In the genomic region with DNA sequence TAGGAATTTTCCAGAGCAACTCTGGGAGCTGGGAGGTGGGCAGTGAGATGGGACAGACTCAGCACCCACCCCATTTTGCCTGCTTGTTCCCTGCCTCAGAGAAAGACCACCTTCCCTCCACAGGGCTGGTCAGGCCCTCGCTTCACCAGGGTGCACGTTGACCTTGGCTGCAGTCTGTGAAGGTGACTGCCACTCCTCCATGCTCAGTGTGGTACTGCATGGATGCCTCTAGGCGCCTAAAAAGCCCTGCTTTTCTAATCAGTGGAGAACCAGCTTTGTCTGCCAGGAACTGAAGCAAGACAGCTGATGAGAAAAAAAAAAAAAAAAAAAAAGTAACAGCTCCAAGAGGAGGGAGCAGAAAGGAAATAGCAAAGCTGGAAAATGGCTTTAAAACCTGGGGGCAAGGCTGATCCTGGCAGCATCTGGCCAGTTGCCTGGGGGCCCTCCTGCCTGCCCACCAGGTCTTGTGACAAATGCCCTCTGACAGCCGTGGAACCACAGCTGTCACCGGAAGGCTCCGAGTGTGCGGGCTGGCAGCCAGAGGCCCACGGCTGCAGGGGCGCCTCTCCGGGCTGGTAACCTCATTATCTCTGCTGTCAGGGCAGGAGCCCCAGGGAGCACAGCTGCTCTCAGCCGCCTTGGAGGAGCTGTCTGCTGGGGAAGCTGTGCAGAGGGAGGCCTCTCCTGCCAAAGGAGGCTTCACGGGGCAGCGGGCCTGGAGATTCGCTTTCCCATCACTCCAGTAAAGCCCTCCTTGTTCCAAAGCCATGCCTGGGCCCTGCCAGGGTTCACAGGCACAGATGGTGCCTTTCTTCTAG, we compare ENCODE assay signal across 9 cellular contexts. TPM values are rescaled to one million over a fixed set of nuclear protein-coding genes. Genes with fewer than 3 reads are reported as not detected.
DNase-seq lines count a peak whose midpoint lies in the region; ATAC-seq and TF ChIP-seq lines count a peak whose summit lies in the region.
"Had no signal": no experiment of that assay in that cellular context is flagged by ENCODE, and none has a peak within 500 bp of the region (broad histone marks: within the 10 kb centered on the region; RNA-seq: fewer than 3 reads in every experiment).

No MANE protein-coding gene starts in this region.

- H3F3A ChIP-seq in GM23338 (replicated peaks; ENCODE audit: low read depth) = no peaks in the 10 kb centered on the region

- no TSS peak for BruUV-seq in Panc1 (replicated peaks; lab: Mats Ljungman, UMichigan)

- peak overlapping the region; percentile 51; the same call in 1 of the 2 replicates for H3K27ac Mint-ChIP-seq in GM23338

- no peaks in the 10 kb centered on the region for H4K20me1 ChIP-seq in GM23338 (replicated peaks; ENCODE audit: insufficient read depth)

- no peaks in the 10 kb centered on the region for H3K9me3 ChIP-seq in Panc1 (ENCODE audit: control insufficient read depth, insufficient read depth, low read depth, low read length)
- no peaks in the 10 kb centered on the region for H3K9me3 ChIP-seq in effector memory CD4-positive, alpha-beta T cell (ENCODE audit: control insufficient read depth, low read length)

- peak; percentile 44 for DNase-seq in AG08396 (ENCODE audit: low spot score)
- no peak for DNase-seq in GM23338 (ENCODE audit: low spot score)
- no peak for DNase-seq in Panc1 (ENCODE audit: low read depth, low spot score)
- DNase-seq in foreskin melanocyte = peak; percentile 66
- DNase-seq in pons (ENCODE audit: low spot score) = peak; percentile 81
- DNase-seq in kidney tubule cell (ENCODE audit: low spot score) = no peak
- DNase-seq in effector memory CD4-positive, alpha-beta T cell = no peak
- no peak for DNase-seq in T-helper 1 cell

- no peaks in the 10 kb centered on the region for H3K36me3 ChIP-seq in GM23338 (ENCODE audit: insufficient read depth)
- H3K36me3 ChIP-seq in Panc1 (ENCODE audit: control insufficient read depth, insufficient read depth, low read length) = no peaks in the 10 kb centered on the region
- no peaks in the 10 kb centered on the region for H3K36me3 ChIP-seq in effector memory CD4-positive, alpha-beta T cell (ENCODE audit: control insufficient read depth, insufficient read depth, low read length)

- CTCF ChIA-PET in Panc1 (lab: Charles Lee) = no interaction called here

- TF ChIP-seq CTCF in GM23338 (conservative IDR thresholded peaks at IDR 0.05; ENCODE audit: low read depth in 2 of 2) (no peak), Panc1 (IDR thresholded peaks at IDR 0.05) (no peak)

- H3K9me3 Mint-ChIP-seq in GM23338 = no peaks in the 10 kb centered on the region; the same call in 2 of the 3 replicates

- peaks cover 68% of the 10 kb centered on the region for H3K4me1 Mint-ChIP-seq in GM23338

- H3K4me2 ChIP-seq in GM23338 = peak overlapping the region; percentile 64; the same call in 1 of the 2 replicates

- H3K27me3 Mint-ChIP-seq in GM23338 (ENCODE audit: insufficient read depth, low read depth, poor library complexity) = peaks cover 6% of the 10 kb centered on the region

- peaks cover 6% of the 10 kb centered on the region; the same call in 1 of the 2 replicates for H3K9me2 ChIP-seq in GM23338 (ENCODE audit: insufficient read depth)

- H3K4me3 Mint-ChIP-seq in GM23338 = no peak overlapping the region

- H3K4me1 ChIP-seq in GM23338 (ENCODE audit: insufficient read depth) (peaks cover 44% of the 10 kb centered on the region), Panc1 (ENCODE audit: control insufficient read depth, insufficient read depth, low read length) (peaks cover 7% of the 10 kb centered on the region)
- no peaks in the 10 kb centered on the region for H3K4me1 ChIP-seq in effector memory CD4-positive, alpha-beta T cell (ENCODE audit: control insufficient read depth, insufficient read depth, low read length, poor library complexity, severe bottlenecking)

- in situ Hi-C loops in Panc1 (cut with HindIII; ENCODE audit: low pct_unique_long_range_greater_than_20kb, low sequenced_read_pairs) = no loop called here

- H3K27me3 ChIP-seq in GM23338 (ENCODE audit: insufficient read depth) = no peaks in the 10 kb centered on the region
- no peaks in the 10 kb centered on the region for H3K27me3 ChIP-seq in Panc1 (ENCODE audit: control insufficient read depth, insufficient read depth, low read length)
- no peaks in the 10 kb centered on the region for H3K27me3 ChIP-seq in effector memory CD4-positive, alpha-beta T cell (replicated peaks; ENCODE audit: control insufficient read depth, insufficient read depth, low read length, poor library complexity, severe bottlenecking)

- H3K27ac ChIP-seq in GM23338 (ENCODE audit: low read depth) (no peak overlapping the region), Panc1 (ENCODE audit: low read length) (no peak overlapping the region)
- no peak overlapping the region for H3K27ac ChIP-seq in effector memory CD4-positive, alpha-beta T cell (ENCODE audit: insufficient read depth, low read length, poor library complexity, severe bottlenecking)

- no peak overlapping the region for H3K4me3 ChIP-seq in GM23338
- H3K4me3 ChIP-seq in Panc1 (ENCODE audit: low read depth in 2 of 2, low read length in 2 of 2) = no peak overlapping the region
- no peak overlapping the region for H3K4me3 ChIP-seq in effector memory CD4-positive, alpha-beta T cell (ENCODE audit: insufficient read depth, low read depth, low read length, poor library complexity, severe bottlenecking)
- H3K4me3 ChIP-seq: skin epidermis had no signal

- H3K36me3 Mint-ChIP-seq in GM23338 (ENCODE audit: low read depth) = no peaks in the 10 kb centered on the region

- POLR2A ChIA-PET in Panc1 (lab: Charles Lee) = no interaction called here

- intact Hi-C loops in Panc1 (cut with micrococcal nuclease; ENCODE audit: unreplicated experiment) = no loop called here

- ATAC-seq in GM23338 (peak; percentile 2), Panc1 (0 out of 2 replicates have a peak, but pooled peaks have one; percentile 35)

- no peak overlapping the region for H2AFZ ChIP-seq in GM23338

- H3K79me2 ChIP-seq in GM23338 (replicated peaks; ENCODE audit: insufficient read depth) = no peaks in the 10 kb centered on the region

TF ChIP-seq in GM23338, 12 proteins besides CTCF, POLR2A, EP300 and RAD21:
- TF ChIP-seq ETS1 (IDR thresholded peaks at IDR 0.05) (no peak), STAT1 (IDR thresholded peaks at IDR 0.05; ENCODE audit: unreplicated experiment) (no peak), JUNB (IDR thresholded peaks at IDR 0.05; ENCODE audit: unreplicated experiment) (no peak), ZNF331 (CRISPR knock-in tag; IDR thresholded peaks at IDR 0.05; ENCODE audit: low read depth) (no peak), POLR2AphosphoS5 (IDR thresholded peaks at IDR 0.05; ENCODE audit: low read depth) (no peak)

RNA-seq across cellular contexts. Expression of gene KIAA1614, which starts 13.7 kb away (rescaled TPM):
- 1.8 and 2.3 TPM in 2 replicates for total RNA-seq in GM23338 (2014; rRNA removed; shearing (Covaris generic))
- polyA plus RNA-seq in GM23338 (2016; fragmentation: Nextera tagmentation; extraction: Ambion mirVana) = 0.80 and 1.1 TPM in 2 replicates
- 0.80 TPM for total RNA-seq in Panc1 (2021; ENCODE audit: unreplicated experiment)
- polyA plus RNA-seq in Panc1 (2012; ENCODE audit: insufficient read length) = 1.5 TPM

Comparison
In these comparisons a context has a peak if more than half of its experiments do, and no peak if none do; other contexts are left out.
1. DNase-seq: peak in AG08396 (single experiment), foreskin melanocyte (single experiment) and pons (single experiment); none in GM23338 (single experiment), Panc1 (single experiment), kidney tubule cell (single experiment), effector memory CD4-positive, alpha-beta T cell (0 of 3) and T-helper 1 cell (0 of 5).